ENCODE assay signal across 1 cellular context in genomic region chr1:45011837-45012638, GRCh38.
TF ChIP-seq lines count a peak whose summit lies in the region.

Gene UROD, plus strand, starts transcription at chr1:45012254. Its CDS starts 12 bp downstream, at chr1:45012266.

TF ChIP-seq in K562, 482 proteins besides CTCF, POLR2A, EP300 and RAD21 (continued from another document and continues in another):
- TF ChIP-seq ILF3 (IDR thresholded peaks at IDR 0.05; ENCODE audit: borderline replicate concordance) (peak; percentile 81; the same call in 1 of the 2 replicates), DACH1 (IDR thresholded peaks at IDR 0.05; ENCODE audit: partially characterized antibody) (peak; percentile 31), SMC3 (conservative IDR thresholded peaks at IDR 0.05; ENCODE audit: insufficient read depth, low read depth, low read length) (0 out of 2 replicates have a peak, but pooled peaks have one; percentile 10), GTF2A2 (tag; IDR thresholded peaks at IDR 0.05) (peak; percentile 63; the same call in 1 of the 2 replicates), ZNF232 (CRISPR knock-in tag; IDR thresholded peaks at IDR 0.05) (peak; percentile 69; the same call in 1 of the 2 replicates), LCOR (CRISPR knock-in tag; IDR thresholded peaks at IDR 0.05) (no peak), TGIF2 (CRISPR knock-in tag; IDR thresholded peaks at IDR 0.05) (peak; percentile 66; the same call in 1 of the 2 replicates), ATF7 (IDR thresholded peaks at IDR 0.05) (peak; percentile 17; the same call in 1 of the 2 replicates), ZNF511 (CRISPR knock-in tag; IDR thresholded peaks at IDR 0.05) (peak; percentile 75; the same call in 1 of the 2 replicates), ZNF609 (CRISPR knock-in tag; IDR thresholded peaks at IDR 0.05; ENCODE audit: borderline replicate concordance) (no peak; the same call in 1 of the 2 replicates), ZNF395 (CRISPR knock-in tag; IDR thresholded peaks at IDR 0.05) (0 out of 2 replicates have a peak, but pooled peaks have one; percentile 87), TEAD1 (CRISPR knock-in tag; IDR thresholded peaks at IDR 0.05) (peak in 1 of 2 experiments; percentile 49), GATAD2B (IDR thresholded peaks at IDR 0.05; ENCODE audit: borderline replicate concordance) (no peak; the same call in none of the 2 replicates), ZBTB26 (CRISPR knock-in tag; IDR thresholded peaks at IDR 0.05) (no peak), NKRF (IDR thresholded peaks at IDR 0.05; ENCODE audit: borderline replicate concordance) (peak; percentile 93), PKNOX1 (IDR thresholded peaks at IDR 0.05) (peak; percentile 58), BCL6 (CRISPR knock-in tag; IDR thresholded peaks at IDR 0.05) (no peak), ZNF184 (CRISPR knock-in tag; IDR thresholded peaks at IDR 0.05) (no peak), ZNF324 (CRISPR knock-in tag; IDR thresholded peaks at IDR 0.05) (no peak), CTBP1 (IDR thresholded peaks at IDR 0.05; ENCODE audit: borderline replicate concordance) (0 out of 2 replicates have a peak, but pooled peaks have one; percentile 2), XRCC5 (IDR thresholded peaks at IDR 0.05; ENCODE audit: low read depth, low read length) (peak; percentile 48; the same call in 1 of the 2 replicates), JUND (IDR thresholded peaks at IDR 0.05; ENCODE audit: borderline replicate concordance, low read depth, low read length) (peak; percentile 77), JUND (tag; IDR thresholded peaks at IDR 0.05; ENCODE audit: borderline replicate concordance, low read depth, low read length) (peak; percentile 73; the same call in 2 of the 3 replicates), ZNF699 (CRISPR knock-in tag; IDR thresholded peaks at IDR 0.05; ENCODE audit: insufficient replicate concordance) (no peak), USF1 (CRISPR knock-in tag; IDR thresholded peaks at IDR 0.05) (peak; percentile 97), ZNF695 (CRISPR knock-in tag; IDR thresholded peaks at IDR 0.05) (peak; percentile 71; the same call in 1 of the 2 replicates), SMAD1 (IDR thresholded peaks at IDR 0.05; ENCODE audit: low read depth, low read length, partially characterized antibody) (peak; percentile 93), NEUROD1 (IDR thresholded peaks at IDR 0.05; ENCODE audit: borderline replicate concordance, low read depth, low read length, partially characterized antibody) (peak; percentile 99), CREB3L1 (IDR thresholded peaks at IDR 0.05; ENCODE audit: borderline replicate concordance, low read depth) (no peak), HBP1 (CRISPR knock-in tag; IDR thresholded peaks at IDR 0.05) (peak; percentile 57; the same call in 1 of the 2 replicates), MECOM (CRISPR knock-in tag; IDR thresholded peaks at IDR 0.05) (peak; percentile 80), BRD4 (IDR thresholded peaks at IDR 0.05) (peak; percentile 76), TSHZ1 (CRISPR knock-in tag; IDR thresholded peaks at IDR 0.05) (no peak), FOXA1 (IDR thresholded peaks at IDR 0.05; ENCODE audit: borderline replicate concordance) (no peak), TAF1 (IDR thresholded peaks at IDR 0.05; ENCODE audit: control insufficient read depth, extremely low read depth, insufficient read depth, low read length, severe bottlenecking) (peak; percentile 83), FOXK2 (conservative IDR thresholded peaks at IDR 0.05 in 1 of 2, IDR thresholded peaks at IDR 0.05 in 1 of 2; ENCODE audit: low read depth in 2 of 2) (peak; percentile 79 to 92), PREB (CRISPR knock-in tag; IDR thresholded peaks at IDR 0.05) (peak; percentile 61; the same call in 1 of the 2 replicates), SP1 (CRISPR knock-in tag; IDR thresholded peaks at IDR 0.05) (no peak; the same call in 1 of the 2 replicates), HMG20B (CRISPR knock-in tag; IDR thresholded peaks at IDR 0.05) (peak; percentile 76; the same call in 1 of the 2 replicates), MCM3 (IDR thresholded peaks at IDR 0.05) (no peak)
